Comparison of ENCODE assay signal across 16 cellular contexts in the genomic region with DNA sequence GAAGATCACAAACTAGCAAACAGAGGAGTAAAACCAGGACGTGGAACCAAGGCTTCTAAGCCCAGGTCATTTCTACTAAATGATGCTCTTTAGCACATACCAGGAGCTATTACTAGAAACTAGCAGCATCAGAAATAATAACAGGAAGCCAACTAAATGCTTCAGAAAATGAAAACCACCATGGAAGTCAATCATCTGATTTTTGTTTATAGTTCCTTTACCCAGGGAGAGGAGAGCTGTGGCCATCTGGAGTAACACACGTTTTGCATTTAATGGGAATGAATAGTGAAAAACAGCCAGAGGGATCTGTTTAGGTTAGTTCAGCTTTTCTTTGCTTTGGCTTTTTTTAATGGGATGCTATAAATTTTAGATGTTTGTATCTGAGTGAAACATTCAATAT.
"Had no signal": no experiment of that assay in that cellular context is flagged by ENCODE, and none has a peak within 500 bp of the region (broad histone marks: within the 10 kb centered on the region; RNA-seq: fewer than 3 reads in every experiment).

No MANE protein-coding gene starts in this region.

- H3K27ac ChIP-seq: adrenal gland, left lung, neural progenitor cell, right lobe of liver had no signal

- H3K27me3 ChIP-seq: adrenal gland, left lung, neural progenitor cell, right lobe of liver had no signal

- ATAC-seq: activated CD8-positive, alpha-beta T cell treated with anti-CD3 and anti-CD28 coated beads, Interleukin-2, amount 10 ng/mL, durations not matched to agents 7 days and 5 days; left lung; right lobe of liver; T-helper 17 cell; WTC11 had no signal

- H3K4me1 ChIP-seq: adrenal gland, left lung, neural progenitor cell had no signal

- H3K4me2 ChIP-seq: neural progenitor cell had no signal

- H3K4me3 ChIP-seq: adrenal gland, left lung, neural progenitor cell, right lobe of liver had no signal

- H3K9ac ChIP-seq: neural progenitor cell had no signal

- DNase-seq: activated CD4-positive, alpha-beta T cell treated with anti-CD3 and anti-CD28 coated beads for 48 hours; activated CD8-positive, alpha-beta memory T cell treated with anti-CD3 and anti-CD28 coated beads, Interleukin-2, amount 50 U/mL, for 4 hours; activated CD8-positive, alpha-beta T cell treated with anti-CD3 and anti-CD28 coated beads, Interleukin-2, amount 10 ng/mL, durations not matched to agents 7 days and 5 days; activated effector memory CD4-positive, alpha-beta T cell treated with anti-CD3 and anti-CD28 coated beads, Interleukin-2, amount 50 U/mL, for 16 hours; activated T-cell treated with anti-CD3 and anti-CD28 coated beads, Interleukin-2, amount 50 U/mL, for 48 hours; adrenal gland; effector CD8-positive, alpha-beta T cell; hippocampal formation; kidney; left lung; mammary epithelial cell; naive B cell; right lobe of liver; T-helper 17 cell had no signal

- H2AFZ ChIP-seq: neural progenitor cell had no signal

- H3K9me3 ChIP-seq: adrenal gland, left lung, right lobe of liver had no signal

- H3K36me3 ChIP-seq: adrenal gland, left lung, neural progenitor cell, right lobe of liver had no signal
